37 cellular contexts compared by ENCODE assay signal in the genomic region with DNA sequence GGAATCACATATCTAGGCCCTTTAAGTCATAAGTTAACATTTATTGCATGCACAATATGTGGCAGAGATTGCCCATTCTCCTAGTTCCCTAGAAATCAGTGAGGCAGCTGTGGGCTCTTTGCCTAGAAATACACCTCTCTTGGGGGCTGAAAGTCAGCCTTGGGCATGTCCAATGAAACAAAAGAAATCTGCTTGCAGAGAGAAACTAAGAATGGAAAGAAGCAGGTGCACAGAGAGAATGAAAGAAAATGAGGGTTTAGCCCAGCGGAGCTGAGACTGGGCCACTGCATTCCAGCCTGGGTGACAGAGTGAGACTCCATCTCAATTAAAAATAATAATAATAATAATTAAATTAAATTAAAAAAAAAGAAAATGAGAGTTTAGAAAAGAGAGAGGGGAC. TPM values are rescaled to one million over a fixed set of nuclear protein-coding genes. Genes with fewer than 3 reads are reported as not detected.
"Had no signal": no experiment of that assay in that cellular context is flagged by ENCODE, and none has a peak within 500 bp of the region (broad histone marks: within the 10 kb centered on the region; RNA-seq: fewer than 3 reads in every experiment).

No MANE protein-coding gene starts in this region.

- ATAC-seq: activated CD8-positive, alpha-beta T cell treated with anti-CD3 and anti-CD28 coated beads for 36 hours; activated naive CD4-positive, alpha-beta T cell treated with anti-CD3 and anti-CD28 coated beads, Interleukin-2, amount 50 U/mL, for 72 hours; activated T-cell treated with anti-CD3 and anti-CD28 coated beads, Interleukin-2, amount 50 U/mL, for 4 hours; activated T-cell treated with anti-CD3 and anti-CD28 coated beads, Interleukin-2, amount 50 U/mL, for 72 hours; activated T-helper 17 cell treated with anti-CD3 and anti-CD28 coated beads, Interleukin-2, amount 50 U/mL, for 72 hours; body of pancreas had no signal

- FAIRE-seq: astrocyte, TTC549 had no signal

- DNase-seq: activated B cell treated with CpG ODN at 0.5 μM for 24 hours; activated CD4-positive, alpha-beta memory T cell treated with anti-CD3 and anti-CD28 coated beads for 36 hours; activated CD4-positive, alpha-beta T cell treated with anti-CD3 and anti-CD28 coated beads for 4 hours; activated CD4-positive, alpha-beta T cell treated with anti-CD3 and anti-CD28 coated beads, Interleukin-2, amount 50 U/mL, for 1 hour; activated CD4-positive, alpha-beta T cell treated with anti-CD3 and anti-CD28 coated beads, Interleukin-2, amount 50 U/mL, for 4 hours; activated CD4-positive, CD25-positive, alpha-beta regulatory T cell treated with anti-CD3 and anti-CD28 coated beads, Interleukin-2, amount 50 U/mL, for 72 hours; activated CD8-positive, alpha-beta memory T cell treated with anti-CD3 and anti-CD28 coated beads, Interleukin-2, amount 50 U/mL, for 4 hours; activated CD8-positive, alpha-beta T cell treated with anti-CD3 and anti-CD28 coated beads for 36 hours; activated effector memory CD4-positive, alpha-beta T cell treated with anti-CD3 and anti-CD28 coated beads, Interleukin-2, amount 50 U/mL, for 16 hours; activated gamma-delta T cell treated with Interleukin-2 at 50 U/mL for 16 hours; activated naive CD4-positive, alpha-beta T cell; activated naive CD4-positive, alpha-beta T cell treated with anti-CD3 and anti-CD28 coated beads for 36 hours; activated naive CD4-positive, alpha-beta T cell treated with anti-CD3 and anti-CD28 coated beads, Interleukin-2, amount 50 U/mL, for 16 hours; activated naive CD8-positive, alpha-beta T cell treated with anti-CD3 and anti-CD28 coated beads for 36 hours; activated T-cell treated with anti-CD3 and anti-CD28 coated beads for 4 hours; activated T-cell treated with anti-CD3 and anti-CD28 coated beads, Interleukin-2, amount 50 U/mL, for 1 hour; activated T-cell treated with anti-CD3 and anti-CD28 coated beads, Interleukin-2, amount 50 U/mL, for 4 hours; activated T-cell treated with anti-CD3 and anti-CD28 coated beads, Interleukin-2, amount 50 U/mL, for 72 hours; adrenal gland; amniotic stem cell; aorta; body of pancreas; brain microvascular endothelial cell; central memory CD4-positive, alpha-beta T cell; T-helper 1 cell; T-helper 2 cell; T-helper 9 cell; WERI-Rb-1 had no signal

- H3K4me1 Mint-ChIP-seq: activated B cell treated with CpG ODN at 0.5 μM for 24 hours; activated naive CD8-positive, alpha-beta T cell treated with anti-CD3 and anti-CD28 coated beads for 36 hours; activated T-helper 17 cell treated with anti-CD3 and anti-CD28 coated beads, Interleukin-2, amount 50 U/mL, for 72 hours had no signal

- H3K9me3 Mint-ChIP-seq: activated B cell treated with CpG ODN at 0.5 μM for 24 hours; activated CD4-positive, alpha-beta memory T cell treated with anti-CD3 and anti-CD28 coated beads for 36 hours; activated CD8-positive, alpha-beta T cell treated with anti-CD3 and anti-CD28 coated beads for 36 hours; activated naive CD4-positive, alpha-beta T cell treated with anti-CD3 and anti-CD28 coated beads for 36 hours; activated naive CD4-positive, alpha-beta T cell treated with anti-CD3 and anti-CD28 coated beads, Interleukin-2, amount 50 U/mL, for 72 hours; activated naive CD8-positive, alpha-beta T cell treated with anti-CD3 and anti-CD28 coated beads for 36 hours; activated T-cell treated with anti-CD3 and anti-CD28 coated beads, Interleukin-2, amount 50 U/mL, for 4 hours; activated T-cell treated with anti-CD3 and anti-CD28 coated beads, Interleukin-2, amount 50 U/mL, for 72 hours; activated T-helper 1 cell treated with anti-CD3 and anti-CD28 coated beads, Interleukin-12 subunit alpha, Interleukin-12 subunit beta, Interleukin-2, Interleukin-4 antibody, amounts not matched to agents 30 ng/mL and 10 ng/mL and 1 ng/mL, durations not matched to agents 14 hours and 24 hours and 36 hours; activated T-helper 17 cell treated with anti-CD3 and anti-CD28 coated beads, Interleukin-2, amount 50 U/mL, for 72 hours; T-helper 1 cell treated with Interleukin-12 subunit alpha and Interleukin-12 subunit beta and Interleukin-4 antibody, amounts not matched to agents 30 μg/mL and 1 μg/mL, for 36 hours; T-helper 2 cell treated with Interferon-gamma antibody and Interleukin-4, amounts not matched to agents 5 μg/mL and 100 μg/mL, for 36 hours had no signal

- H3K9me3 ChIP-seq: adrenal gland, body of pancreas, breast epithelium had no signal

- H3K4me3 ChIP-seq: adrenal gland, body of pancreas, breast epithelium had no signal

- H3K4me1 ChIP-seq: breast epithelium had no signal

- H3K36me3 Mint-ChIP-seq: activated CD4-positive, alpha-beta memory T cell treated with anti-CD3 and anti-CD28 coated beads for 36 hours; activated naive CD4-positive, alpha-beta T cell treated with anti-CD3 and anti-CD28 coated beads, Interleukin-2, amount 50 U/mL, for 72 hours; activated naive CD8-positive, alpha-beta T cell treated with anti-CD3 and anti-CD28 coated beads for 36 hours had no signal

- H3K27ac ChIP-seq: adrenal gland, body of pancreas, brain microvascular endothelial cell, breast epithelium, WERI-Rb-1 had no signal

- H3K4me3 Mint-ChIP-seq: activated B cell treated with CpG ODN at 0.5 μM for 24 hours; activated CD4-positive, alpha-beta memory T cell treated with anti-CD3 and anti-CD28 coated beads for 36 hours; activated CD8-positive, alpha-beta T cell treated with anti-CD3 and anti-CD28 coated beads for 36 hours; activated naive CD4-positive, alpha-beta T cell treated with anti-CD3 and anti-CD28 coated beads for 36 hours; activated naive CD8-positive, alpha-beta T cell treated with anti-CD3 and anti-CD28 coated beads for 36 hours; activated T-cell treated with anti-CD3 and anti-CD28 coated beads, Interleukin-2, amount 50 U/mL, for 4 hours; activated T-cell treated with anti-CD3 and anti-CD28 coated beads, Interleukin-2, amount 50 U/mL, for 72 hours; activated T-helper 1 cell treated with anti-CD3 and anti-CD28 coated beads, Interleukin-12 subunit alpha, Interleukin-12 subunit beta, Interleukin-2, Interleukin-4 antibody, amounts not matched to agents 30 ng/mL and 10 ng/mL and 1 ng/mL, durations not matched to agents 14 hours and 24 hours and 36 hours; activated T-helper 17 cell treated with anti-CD3 and anti-CD28 coated beads, Interleukin-2, amount 50 U/mL, for 72 hours; T-helper 1 cell treated with Interleukin-12 subunit alpha and Interleukin-12 subunit beta and Interleukin-4 antibody, amounts not matched to agents 30 μg/mL and 1 μg/mL, for 36 hours; T-helper 2 cell treated with Interferon-gamma antibody and Interleukin-4, amounts not matched to agents 5 μg/mL and 100 μg/mL, for 36 hours had no signal

- H3K27me3 ChIP-seq: adrenal gland, body of pancreas, brain microvascular endothelial cell, breast epithelium had no signal

- H3K36me3 ChIP-seq: adrenal gland, brain microvascular endothelial cell, breast epithelium, WERI-Rb-1 had no signal

- H3K27ac Mint-ChIP-seq: activated B cell treated with CpG ODN at 0.5 μM for 24 hours; activated CD4-positive, alpha-beta memory T cell treated with anti-CD3 and anti-CD28 coated beads for 36 hours; activated CD8-positive, alpha-beta T cell treated with anti-CD3 and anti-CD28 coated beads for 36 hours; activated naive CD4-positive, alpha-beta T cell treated with anti-CD3 and anti-CD28 coated beads for 36 hours; activated naive CD4-positive, alpha-beta T cell treated with anti-CD3 and anti-CD28 coated beads, Interleukin-2, amount 50 U/mL, for 72 hours; activated naive CD8-positive, alpha-beta T cell treated with anti-CD3 and anti-CD28 coated beads for 36 hours; activated T-cell treated with anti-CD3 and anti-CD28 coated beads, Interleukin-2, amount 50 U/mL, for 72 hours; activated T-helper 1 cell treated with anti-CD3 and anti-CD28 coated beads, Interleukin-12 subunit alpha, Interleukin-12 subunit beta, Interleukin-2, Interleukin-4 antibody, amounts not matched to agents 30 ng/mL and 10 ng/mL and 1 ng/mL, durations not matched to agents 14 hours and 24 hours and 36 hours; activated T-helper 17 cell treated with anti-CD3 and anti-CD28 coated beads, Interleukin-2, amount 50 U/mL, for 72 hours; T-helper 1 cell treated with Interleukin-12 subunit alpha and Interleukin-12 subunit beta and Interleukin-4 antibody, amounts not matched to agents 30 μg/mL and 1 μg/mL, for 36 hours; T-helper 2 cell treated with Interferon-gamma antibody and Interleukin-4, amounts not matched to agents 5 μg/mL and 100 μg/mL, for 36 hours had no signal

RNA-seq across cellular contexts. Expression of gene DAB2, which starts 57.3 kb away (rescaled TPM):
- total RNA-seq: activated B cell treated with CpG ODN at 0.5 μM for 24 hours; activated CD4-positive, alpha-beta memory T cell treated with anti-CD3 and anti-CD28 coated beads for 36 hours; activated CD8-positive, alpha-beta memory T cell treated with anti-CD3 and anti-CD28 coated beads for 36 hours; activated naive CD4-positive, alpha-beta T cell treated with anti-CD3 and anti-CD28 coated beads for 36 hours; activated T-cell treated with anti-CD3 and anti-CD28 coated beads, Interleukin-2, amount 50 U/mL, for 72 hours; activated T-helper 1 cell treated with anti-CD3 and anti-CD28 coated beads, Interleukin-12 subunit alpha, Interleukin-12 subunit beta, Interleukin-2, Interleukin-4 antibody, amounts not matched to agents 30 ng/mL and 10 ng/mL and 1 ng/mL, durations not matched to agents 14 hours and 24 hours and 36 hours had no signal
